9 cellular contexts compared by ENCODE assay signal in the genomic region with DNA sequence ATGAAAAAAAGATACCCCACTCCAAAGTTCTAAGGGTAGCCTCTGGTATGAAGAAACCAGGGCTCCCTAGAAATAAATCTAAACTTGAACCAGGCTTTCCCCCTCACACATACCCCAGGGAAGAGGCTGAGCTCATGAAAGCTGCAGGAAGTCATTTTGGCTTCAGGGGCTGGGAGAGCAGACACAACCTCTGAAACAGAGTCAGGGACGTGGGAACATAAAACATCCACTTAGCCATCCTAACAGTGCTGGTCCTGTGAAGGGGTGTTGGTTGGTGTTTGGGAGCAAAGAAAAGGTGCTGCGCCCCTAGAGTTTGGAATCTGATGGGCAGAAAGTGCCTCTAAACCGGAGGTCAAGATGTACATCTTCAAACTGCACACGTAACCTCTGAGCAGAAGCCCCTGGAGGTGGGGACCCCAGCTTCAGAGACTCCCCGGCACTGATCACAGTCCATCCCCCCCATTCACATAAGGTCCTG. TPM values are rescaled to one million over a fixed set of nuclear protein-coding genes. Genes with fewer than 3 reads are reported as not detected.
A peak's percentile ranks its signal among the peaks of the same experiment; 100 is the strongest.
DNase-seq lines count a peak whose midpoint lies in the region; ATAC-seq and TF ChIP-seq lines count a peak whose summit lies in the region.
"Had no signal": no experiment of that assay in that cellular context is flagged by ENCODE, and none has a peak within 500 bp of the region (broad histone marks: within the 10 kb centered on the region; RNA-seq: fewer than 3 reads in every experiment).

No MANE protein-coding gene starts in this region.

- peaks cover 28% of the 10 kb centered on the region for H3K36me3 ChIP-seq in left ventricle myocardium inferior
- H3K36me3 ChIP-seq in suprapubic skin: peaks cover 36% of the 10 kb centered on the region

- peak overlapping the region; percentile 49 for H3K4me3 Mint-ChIP-seq in activated CD8-positive, alpha-beta T cell treated with anti-CD3 and anti-CD28 coated beads for 36 hours
- no peak overlapping the region for H3K4me3 Mint-ChIP-seq in glutamatergic neuron (ENCODE audit: unreplicated experiment)

- no peak for TF ChIP-seq EP300 in suprapubic skin (IDR thresholded peaks at IDR 0.05)

- H3K27me3 Mint-ChIP-seq in activated CD8-positive, alpha-beta T cell treated with anti-CD3 and anti-CD28 coated beads for 36 hours: peaks cover 13% of the 10 kb centered on the region
- peaks cover 7% of the 10 kb centered on the region for H3K27me3 Mint-ChIP-seq in glutamatergic neuron (ENCODE audit: unreplicated experiment)

- CTCF ChIA-PET in activated CD8-positive, alpha-beta T cell treated with anti-CD3 and anti-CD28 coated beads for 36 hours (lab: Charles Lee): interaction anchor here (2.2 kb wide), 1 partner anchor 58 kb away, joined by 8 read pairs; no protein-coding TSS in a partner anchor

- H3K27me3 ChIP-seq in left ventricle myocardium inferior (ENCODE audit: low read depth) (no peaks in the 10 kb centered on the region), suprapubic skin (no peaks in the 10 kb centered on the region)

- H3K4me1 ChIP-seq in left ventricle myocardium inferior (peaks cover 25% of the 10 kb centered on the region), suprapubic skin (peaks cover 55% of the 10 kb centered on the region)

- TF ChIP-seq CTCF in activated CD8-positive, alpha-beta T cell treated with anti-CD3 and anti-CD28 coated beads for 36 hours (IDR thresholded peaks at IDR 0.05): no peak
- TF ChIP-seq CTCF in left ventricle myocardium inferior (IDR thresholded peaks at IDR 0.05; ENCODE audit: borderline replicate concordance) (no peak), suprapubic skin (IDR thresholded peaks at IDR 0.05) (no peak), glutamatergic neuron (IDR thresholded peaks at IDR 0.05; ENCODE audit: partially characterized antibody, unreplicated experiment) (no peak)

- H3K27ac Mint-ChIP-seq in activated CD8-positive, alpha-beta T cell treated with anti-CD3 and anti-CD28 coated beads for 36 hours: peak overlapping the region; percentile 83
- no peak overlapping the region for H3K27ac Mint-ChIP-seq in glutamatergic neuron (ENCODE audit: unreplicated experiment)

- DNase-seq in NOMO-1 treated with DMSO at 0.1 percent for 48 hours (lab: John Stamatoyannopoulos, UW; ENCODE audit: unreplicated experiment): peak; percentile 35
- DNase-seq in NOMO-1 treated with dmso at 0.1 percent for 144 hours (lab: John Stamatoyannopoulos, UW; ENCODE audit: unreplicated experiment): no peak
- DNase-seq in activated CD8-positive, alpha-beta T cell treated with anti-CD3 and anti-CD28 coated beads for 36 hours: no peak
- no peak for DNase-seq in left ventricle myocardium inferior
- no peak for DNase-seq in suprapubic skin (ENCODE audit: low spot score in 2 of 2)
- DNase-seq in glutamatergic neuron: no peak

- no peaks in the 10 kb centered on the region for H3K36me3 Mint-ChIP-seq in activated CD8-positive, alpha-beta T cell treated with anti-CD3 and anti-CD28 coated beads for 36 hours (ENCODE audit: low read depth)
- H3K36me3 Mint-ChIP-seq in glutamatergic neuron (ENCODE audit: unreplicated experiment): no peaks in the 10 kb centered on the region

- no peak for TF ChIP-seq POLR2A in suprapubic skin (IDR thresholded peaks at IDR 0.05)

- WGBS in suprapubic skin: 44% methylated on average over 3 of the region's 5 CpGs

- ATAC-seq in activated CD8-positive, alpha-beta T cell treated with anti-CD3 and anti-CD28 coated beads for 36 hours: no peak
- no peak for ATAC-seq in HG02623 (IDR thresholded peaks at IDR 0.05; ENCODE audit: unreplicated experiment)
- ATAC-seq in GM19351 (IDR thresholded peaks at IDR 0.05; ENCODE audit: unreplicated experiment): no peak

- H3K9me3 Mint-ChIP-seq in activated CD8-positive, alpha-beta T cell treated with anti-CD3 and anti-CD28 coated beads for 36 hours: no peaks in the 10 kb centered on the region
- H3K9me3 Mint-ChIP-seq in glutamatergic neuron (ENCODE audit: unreplicated experiment): peaks cover 5% of the 10 kb centered on the region

- H3K4me1 Mint-ChIP-seq in activated CD8-positive, alpha-beta T cell treated with anti-CD3 and anti-CD28 coated beads for 36 hours (ENCODE audit: low read depth): peaks cover 18% of the 10 kb centered on the region
- peaks cover 9% of the 10 kb centered on the region for H3K4me1 Mint-ChIP-seq in glutamatergic neuron (ENCODE audit: low read depth, unreplicated experiment)

- no peak overlapping the region for H3K4me3 ChIP-seq in left ventricle myocardium inferior
- no peak overlapping the region for H3K4me3 ChIP-seq in suprapubic skin

- H3K27ac ChIP-seq in left ventricle myocardium inferior (replicated peaks): peak overlapping the region; percentile 82
- H3K27ac ChIP-seq in suprapubic skin: peak overlapping the region; percentile 43

- POLR2A ChIA-PET in activated CD8-positive, alpha-beta T cell treated with anti-CD3 and anti-CD28 coated beads for 36 hours (lab: Charles Lee): interaction anchor here (0.8 to 1.3 kb wide), 2 partner anchors 22 to 81 kb away, joined by 3 read pairs; a partner anchor contains a TSS

- intact Hi-C loops in activated CD8-positive, alpha-beta T cell treated with anti-CD3 and anti-CD28 coated beads for 36 hours (cut with micrococcal nuclease): no loop called here
- intact Hi-C loops in left ventricle myocardium inferior (cut with micrococcal nuclease): no loop called here

- H3K9me3 ChIP-seq in left ventricle myocardium inferior (replicated peaks): no peaks in the 10 kb centered on the region
- no peaks in the 10 kb centered on the region for H3K9me3 ChIP-seq in suprapubic skin

RNA-seq across cellular contexts. Expression of a gene that starts 15.8 kb away (rescaled TPM):
- total RNA-seq in activated CD8-positive, alpha-beta T cell treated with anti-CD3 and anti-CD28 coated beads for 36 hours: 1 to 10 TPM; 6.7 to 7.0 TPM
- total RNA-seq in left ventricle myocardium inferior: 7.2 TPM
- 100 to 1,000 TPM in 2 of 4 donors, 10 to 100 TPM in 2; 68.7 to 132 (median 98.3) TPM for total RNA-seq in suprapubic skin
- 130 TPM for total RNA-seq in glutamatergic neuron (ENCODE audit: unreplicated experiment)

RNA-seq across cellular contexts. Expression of a gene that starts 22.4 kb away (rescaled TPM):
- total RNA-seq in activated CD8-positive, alpha-beta T cell treated with anti-CD3 and anti-CD28 coated beads for 36 hours: 10 to 100 TPM; 24.3 to 25.6 TPM
- total RNA-seq in left ventricle myocardium inferior: 77.8 TPM
- 100 to 1,000 TPM; 202 to 245 (median 207) TPM for total RNA-seq in suprapubic skin
- 43.1 TPM for total RNA-seq in glutamatergic neuron (ENCODE audit: unreplicated experiment)

RNA-seq across cellular contexts. Expression of a gene that starts 22.7 kb away (rescaled TPM):
- total RNA-seq in activated CD8-positive, alpha-beta T cell treated with anti-CD3 and anti-CD28 coated beads for 36 hours: 10 to 100 TPM in 1 of 2 experiments, 1 to 10 TPM in 1; 9.7 to 10.5 TPM
- total RNA-seq in left ventricle myocardium inferior: 24.5 TPM
- total RNA-seq in suprapubic skin: 10 to 100 TPM in 3 of 4 donors, 1 to 10 TPM in 1; 8.0 to 58.3 (median 14.3) TPM
- total RNA-seq in glutamatergic neuron (ENCODE audit: unreplicated experiment): 8.0 TPM

RNA-seq across cellular contexts. Expression of a gene that starts 27.7 kb away (rescaled TPM):
- not detected for total RNA-seq in activated CD8-positive, alpha-beta T cell treated with anti-CD3 and anti-CD28 coated beads for 36 hours
- total RNA-seq in left ventricle myocardium inferior: not detected
- total RNA-seq in suprapubic skin: not detected
- total RNA-seq in glutamatergic neuron (ENCODE audit: unreplicated experiment): not detected
- total RNA-seq: kidney epithelial cell had no signal

RNA-seq across cellular contexts. Expression of a gene that starts 31.6 kb away (rescaled TPM):
- 1 to 10 TPM; 1.2 to 1.8 TPM for total RNA-seq in activated CD8-positive, alpha-beta T cell treated with anti-CD3 and anti-CD28 coated beads for 36 hours
- total RNA-seq in left ventricle myocardium inferior (10.6 TPM), suprapubic skin (10 to 100 TPM; 18.9 to 32.1 (median 22.5) TPM), glutamatergic neuron (ENCODE audit: unreplicated experiment) (77.0 TPM)
